In the genomic region with DNA sequence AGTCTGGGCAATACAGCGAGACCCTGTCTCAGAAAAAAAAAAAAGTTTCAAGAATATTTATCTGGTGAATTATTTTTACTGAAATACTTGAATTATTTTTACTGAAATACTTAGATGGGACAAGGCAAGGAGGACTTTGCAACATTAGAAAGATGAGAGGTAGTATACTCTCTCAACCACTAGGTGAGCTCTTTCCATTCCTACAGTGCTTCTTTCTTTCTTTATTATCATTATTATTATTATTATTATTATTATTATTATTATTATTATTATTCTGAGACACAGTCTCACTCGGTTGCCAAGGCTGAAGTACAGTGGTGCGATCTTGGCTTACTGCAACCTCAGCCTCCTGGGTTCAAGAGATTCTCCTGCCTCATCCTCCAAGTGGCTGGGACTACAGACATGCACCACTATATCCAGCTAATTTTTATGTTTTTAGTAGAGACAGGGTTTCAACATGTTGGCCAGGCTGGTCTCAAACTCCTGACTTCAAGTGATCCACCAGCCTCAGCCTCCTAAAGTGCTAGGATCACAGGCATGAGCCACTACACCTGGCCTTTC, we compare ENCODE assay signal across 25 cellular contexts.
DNase-seq lines count a peak whose midpoint lies in the region; ATAC-seq and TF ChIP-seq lines count a peak whose summit lies in the region.
"Had no signal": no experiment of that assay in that cellular context is flagged by ENCODE, and none has a peak within 500 bp of the region (broad histone marks: within the 10 kb centered on the region; RNA-seq: fewer than 3 reads in every experiment).

No MANE protein-coding gene starts in this region.

- no peaks in the 10 kb centered on the region for H3K36me3 ChIP-seq in IMR-90 (ENCODE audit: control insufficient read depth, insufficient read depth, low read length)
- H3K36me3 ChIP-seq: heart left ventricle, vagina had no signal

- H4K8ac ChIP-seq in IMR-90 (ENCODE audit: low read depth in 2 of 2, low read length in 2 of 2), result no peak overlapping the region

- H3K4me1 ChIP-seq in IMR-90 (ENCODE audit: control insufficient read depth, insufficient read depth, low read length), result peaks cover 7% of the 10 kb centered on the region
- H3K4me1 ChIP-seq: vagina had no signal

- no peaks in the 10 kb centered on the region for H4K20me1 ChIP-seq in IMR-90 (ENCODE audit: insufficient read depth, low read length)

- H3K4me2 ChIP-seq in IMR-90 (ENCODE audit: low read depth, low read length), result no peak overlapping the region

- H3K4me1 Mint-ChIP-seq in chondrocyte (ENCODE audit: low read depth) (peaks cover 33% of the 10 kb centered on the region), glutamatergic neuron (ENCODE audit: low read depth, unreplicated experiment) (peaks cover 3% of the 10 kb centered on the region)
- H3K4me1 Mint-ChIP-seq: activated B cell treated with CpG ODN at 0.5 μM for 24 hours; activated naive CD4-positive, alpha-beta T cell treated with anti-CD3 and anti-CD28 coated beads, Interleukin-2, amount 50 U/mL, for 24 hours; stimulated activated naive B cell treated with anti-CD40 and anti-IgM and Interleukin-4, amounts not matched to agents 10 μg/mL and 1 μg/mL and 100 μg/mL, for 72 hours had no signal

- no peak for TF ChIP-seq POLR2A in IMR-90 (IDR thresholded peaks at IDR 0.05; ENCODE audit: low read depth, low read length)

- TF ChIP-seq CTCF in 22Rv1 (IDR thresholded peaks at IDR 0.05), result peak; percentile 29; the same call in 1 of the 2 replicates
- 0 out of 2 replicates have a peak, but pooled peaks have one; percentile 15 for TF ChIP-seq CTCF in IMR-90 (conservative IDR thresholded peaks at IDR 0.05; ENCODE audit: low read depth, low read length)
- peak; percentile 53 for TF ChIP-seq CTCF in chondrocyte (IDR thresholded peaks at IDR 0.05)
- peak; percentile 53 for TF ChIP-seq CTCF in glutamatergic neuron (IDR thresholded peaks at IDR 0.05; ENCODE audit: partially characterized antibody, unreplicated experiment)

- H3K9ac ChIP-seq in IMR-90 (ENCODE audit: low read depth, low read length), result no peak overlapping the region

- H3K56ac ChIP-seq in IMR-90 (ENCODE audit: extremely low read depth, insufficient read depth, low read length), result no peak overlapping the region

- H3K27ac ChIP-seq in 22Rv1 (no peak overlapping the region), IMR-90 (ENCODE audit: insufficient read depth, low read length) (no peak overlapping the region)
- H3K27ac ChIP-seq: C4-2B, HL-60, vagina had no signal

- ATAC-seq in IMR-90 (ENCODE audit: low read depth), result no peak
- ATAC-seq in GM19023 (IDR thresholded peaks at IDR 0.05; ENCODE audit: unreplicated experiment), result no peak
- ATAC-seq: heart left ventricle; stimulated activated naive B cell treated with anti-CD40 and anti-IgM and Interleukin-4, amounts not matched to agents 10 μg/mL and 1 μg/mL and 100 μg/mL, for 72 hours had no signal

- H3K9me3 Mint-ChIP-seq in chondrocyte (ENCODE audit: low read depth), result peaks cover 2% of the 10 kb centered on the region
- peaks cover under 1% of the 10 kb centered on the region for H3K9me3 Mint-ChIP-seq in glutamatergic neuron (ENCODE audit: unreplicated experiment)
- H3K9me3 Mint-ChIP-seq: activated naive CD4-positive, alpha-beta T cell treated with anti-CD3 and anti-CD28 coated beads, Interleukin-2, amount 50 U/mL, for 24 hours; stimulated activated naive B cell treated with anti-CD40 and anti-IgM and Interleukin-4, amounts not matched to agents 10 μg/mL and 1 μg/mL and 100 μg/mL, for 72 hours had no signal

- no peak overlapping the region for H2BK5ac ChIP-seq in IMR-90 (ENCODE audit: low read depth, low read length, poor library complexity, severe bottlenecking)

- no peaks in the 10 kb centered on the region for H3K36me3 Mint-ChIP-seq in chondrocyte (ENCODE audit: low read depth)
- H3K36me3 Mint-ChIP-seq in glutamatergic neuron (ENCODE audit: unreplicated experiment), result no peaks in the 10 kb centered on the region
- H3K36me3 Mint-ChIP-seq: activated naive CD4-positive, alpha-beta T cell treated with anti-CD3 and anti-CD28 coated beads, Interleukin-2, amount 50 U/mL, for 24 hours; stimulated activated naive B cell treated with anti-CD40 and anti-IgM and Interleukin-4, amounts not matched to agents 10 μg/mL and 1 μg/mL and 100 μg/mL, for 72 hours had no signal

- CTCF ChIA-PET in IMR-90 (lab: Yijun Ruan, JAX), result interaction anchor here (0.6 to 1.2 kb wide), 4 partner anchors 9 to 68 kb away, joined by 3 to 4 read pairs (median 4); no protein-coding TSS in a partner anchor

- in situ Hi-C loops in IMR-90 (cut with MboI; ENCODE audit: low sequenced_read_pairs), result no loop called here

- no peak overlapping the region for H2AK9ac ChIP-seq in IMR-90 (replicated peaks; ENCODE audit: low read depth, low read length, poor library complexity)

- peak overlapping the region; percentile 81; the same call in 1 of the 2 replicates for H2AK5ac ChIP-seq in IMR-90 (ENCODE audit: low read depth, low read length)

- no peak overlapping the region for H4K91ac ChIP-seq in IMR-90 (ENCODE audit: insufficient read depth, low read depth, low read length)

- H3K4me3 Mint-ChIP-seq in chondrocyte (ENCODE audit: unreplicated experiment), result no peak overlapping the region
- no peak overlapping the region for H3K4me3 Mint-ChIP-seq in glutamatergic neuron (ENCODE audit: unreplicated experiment)
- H3K4me3 Mint-ChIP-seq: activated B cell treated with CpG ODN at 0.5 μM for 24 hours; activated naive CD4-positive, alpha-beta T cell treated with anti-CD3 and anti-CD28 coated beads, Interleukin-2, amount 50 U/mL, for 24 hours; stimulated activated naive B cell treated with anti-CD40 and anti-IgM and Interleukin-4, amounts not matched to agents 10 μg/mL and 1 μg/mL and 100 μg/mL, for 72 hours had no signal

- no peak overlapping the region for H3K4ac ChIP-seq in IMR-90 (ENCODE audit: low read depth, low read length)

- no peak overlapping the region for H3K14ac ChIP-seq in IMR-90 (replicated peaks; ENCODE audit: low read depth, low read length)

- no TSS peak for BruUV-seq in IMR-90 (replicated peaks; lab: Mats Ljungman, UMichigan)

- H2AFZ ChIP-seq in IMR-90 (replicated peaks; ENCODE audit: low read length, poor library complexity), result no peak overlapping the region

- intact Hi-C loops in IMR-90 (cut with micrococcal nuclease), result no loop called here

- peaks cover 14 to 44% of the 10 kb centered on the region in 2 experiments for H3K79me1 ChIP-seq in IMR-90 (ENCODE audit: low read depth in 1 of 2, low read length in 2 of 2)

- H3K27me3 Mint-ChIP-seq in chondrocyte (ENCODE audit: low read depth), result no peaks in the 10 kb centered on the region
- H3K27me3 Mint-ChIP-seq in glutamatergic neuron (ENCODE audit: unreplicated experiment), result no peaks in the 10 kb centered on the region
- H3K27me3 Mint-ChIP-seq: activated B cell treated with CpG ODN at 0.5 μM for 24 hours; activated naive CD4-positive, alpha-beta T cell treated with anti-CD3 and anti-CD28 coated beads, Interleukin-2, amount 50 U/mL, for 24 hours; stimulated activated naive B cell treated with anti-CD40 and anti-IgM and Interleukin-4, amounts not matched to agents 10 μg/mL and 1 μg/mL and 100 μg/mL, for 72 hours had no signal

- no peaks in the 10 kb centered on the region for H3K27me3 ChIP-seq in IMR-90 (ENCODE audit: control insufficient read depth, insufficient read depth, low read length)
- H3K27me3 ChIP-seq: heart left ventricle, vagina had no signal

- no peak overlapping the region for H4K5ac ChIP-seq in IMR-90 (ENCODE audit: low read depth, low read length)

- DNase-seq in IMR-90, result no peak
- no peak for DNase-seq in chondrocyte (ENCODE audit: low spot score)
- no peak for DNase-seq in glutamatergic neuron
- no peak for DNase-seq in NCI-H748 treated with DMSO at 0.1 percent for 48 hours (lab: John Stamatoyannopoulos, UW)
- DNase-seq in NCI-H226, result no peak
- DNase-seq in NCI-H187 (lab: John Stamatoyannopoulos, UW), result no peak
- DNase-seq: activated B cell treated with CpG ODN at 0.5 μM for 24 hours; Calu3; effector CD4-positive, alpha-beta T cell; H7; heart left ventricle; mesendoderm; NCI-H1105 treated with DMSO at 0.1 percent for 48 hours; NCI-H2029 treated with DMSO at 0.1 percent for 48 hours; NCI-H345; nucleus accumbens; stimulated activated CD4-positive, alpha-beta T cell treated with anti-CD3 and anti-CD28 coated beads, Interleukin-4, amount 100 ng/mL, for 1 hour; stimulated activated naive B cell treated with anti-CD40 and anti-IgM and Interleukin-4, amounts not matched to agents 10 μg/mL and 1 μg/mL and 100 μg/mL, for 72 hours; T1000 had no signal

- no peaks in the 10 kb centered on the region for H3K9me3 ChIP-seq in IMR-90 (ENCODE audit: control insufficient read depth, insufficient read depth, low read length)
- H3K9me3 ChIP-seq: vagina had no signal

- H3K4me3 ChIP-seq in IMR-90 (ENCODE audit: insufficient read depth, low read depth, low read length), result no peak overlapping the region
- H3K4me3 ChIP-seq: heart left ventricle, vagina had no signal

- H2BK15ac ChIP-seq in IMR-90 (ENCODE audit: low read depth, low read length), result no peak overlapping the region

- TF ChIP-seq RAD21 in IMR-90 (IDR thresholded peaks at IDR 0.05; ENCODE audit: low read length), result no peak

- no peak overlapping the region for H2BK120ac ChIP-seq in IMR-90 (ENCODE audit: low read depth, low read length)

- H3K27ac Mint-ChIP-seq in chondrocyte (ENCODE audit: unreplicated experiment), result no peak overlapping the region
- no peak overlapping the region for H3K27ac Mint-ChIP-seq in glutamatergic neuron (ENCODE audit: unreplicated experiment)
- H3K27ac Mint-ChIP-seq: activated B cell treated with CpG ODN at 0.5 μM for 24 hours; activated naive CD4-positive, alpha-beta T cell treated with anti-CD3 and anti-CD28 coated beads, Interleukin-2, amount 50 U/mL, for 24 hours; stimulated activated naive B cell treated with anti-CD40 and anti-IgM and Interleukin-4, amounts not matched to agents 10 μg/mL and 1 μg/mL and 100 μg/mL, for 72 hours had no signal

- H3K18ac ChIP-seq in IMR-90 (ENCODE audit: low read depth, low read length), result no peak overlapping the region

- no peak overlapping the region for H2BK20ac ChIP-seq in IMR-90 (ENCODE audit: low read depth, low read length)

- dilution Hi-C loops in IMR-90 (cut with HindIII; ENCODE audit: low sequenced_read_pairs, unreplicated experiment), result no loop called here

- H3K9me1 ChIP-seq in IMR-90 (ENCODE audit: insufficient read depth, low read length), result peaks cover 5% of the 10 kb centered on the region; the same call in 1 of the 2 replicates

- no CpG with 5 or more reads among the region's 3 CpGs for WGBS in IMR-90 (ENCODE audit: extremely low coverage in 2 of 2, insufficient read length in 1 of 2), 2 experiments

- POLR2A ChIA-PET in IMR-90 (lab: Charles Lee; ENCODE audit: unreplicated experiment), result no interaction called here

- H3K23ac ChIP-seq in IMR-90 (ENCODE audit: low read depth, low read length), result no peak overlapping the region; the same call in 1 of the 2 replicates

TF ChIP-seq in IMR-90, 13 proteins besides CTCF, POLR2A, EP300 and RAD21 (continues in another document):
- no peak for TF ChIP-seq NFE2L2 (IDR thresholded peaks at IDR 0.05; ENCODE audit: low read depth, low read length)
- TF ChIP-seq MAFK (IDR thresholded peaks at IDR 0.05; ENCODE audit: low read depth, low read length), result no peak
- TF ChIP-seq CHD1 (IDR thresholded peaks at IDR 0.05; ENCODE audit: low read depth, low read length), result no peak
